2 cellular contexts compared by ENCODE assay signal in genomic region chr2:170421175-170421687, GRCh38.
TF ChIP-seq lines count a peak whose summit lies in the region.

No MANE protein-coding gene starts in this region.

TF ChIP-seq in HepG2, 621 proteins besides CTCF, POLR2A, EP300 and RAD21:
- TF ChIP-seq HNRNPUL1 (IDR thresholded peaks at IDR 0.05; ENCODE audit: low read depth, low read length) (no peak), ZNF275 (CRISPR knock-in tag; IDR thresholded peaks at IDR 0.05; ENCODE audit: borderline replicate concordance) (no peak), ZNF710 (CRISPR knock-in tag; IDR thresholded peaks at IDR 0.05; ENCODE audit: borderline replicate concordance) (no peak), FOXA1 (IDR thresholded peaks at IDR 0.05) (no peak), FOXA1 (CRISPR knock-in tag; IDR thresholded peaks at IDR 0.05) (no peak), ZNF687 (CRISPR knock-in tag; IDR thresholded peaks at IDR 0.05) (0 out of 2 replicates have a peak, but pooled peaks have one; percentile 15), ZNF790 (CRISPR knock-in tag; IDR thresholded peaks at IDR 0.05; ENCODE audit: borderline replicate concordance) (no peak)
TF ChIP-seq in HepG2: peak in this region for 1.

TF ChIP-seq in K562, 482 proteins besides CTCF, POLR2A, EP300 and RAD21:
- TF ChIP-seq L3MBTL2 (IDR thresholded peaks at IDR 0.05) (peak; percentile 47; the same call in 1 of the 2 replicates), ZFP1 (CRISPR knock-in tag; IDR thresholded peaks at IDR 0.05) (no peak)
TF ChIP-seq in K562: peak in this region for 1.
